In genomic region chr14:77260631-77261030, GRCh38 we compare ENCODE assay signal across 20 cellular contexts. TPM values are rescaled to one million over a fixed set of nuclear protein-coding genes. Genes with fewer than 3 reads are reported as not detected.
A peak's percentile ranks its signal among the peaks of the same experiment; 100 is the strongest.
DNase-seq lines count a peak whose midpoint lies in the region; ATAC-seq, FAIRE-seq and TF ChIP-seq lines count a peak whose summit lies in the region.
"Had no signal": no experiment of that assay in that cellular context is flagged by ENCODE, and none has a peak within 500 bp of the region (broad histone marks: within the 10 kb centered on the region; RNA-seq: fewer than 3 reads in every experiment).

No MANE protein-coding gene starts in this region.

- TF ChIP-seq EP300 in K562 (IDR thresholded peaks at IDR 0.05; ENCODE audit: low read length): no peak

- H3K79me2 ChIP-seq in K562 (ENCODE audit: control insufficient read depth, insufficient read depth, low read length) (no peaks in the 10 kb centered on the region), osteoblast (ENCODE audit: insufficient read depth, low read length) (no peaks in the 10 kb centered on the region)

- POLR2A ChIA-PET in K562 (lab: Yijun Ruan, JAX): no interaction called here

- 0% methylated on average over 6 of the region's 10 CpGs for WGBS in K562 (ENCODE audit: insufficient coverage, low coverage, missing lambda C conversion rate)

- TF ChIP-seq POLR2A in K562 (conservative IDR thresholded peaks at IDR 0.05): no peak

- H3K27ac ChIP-seq in K562 (ENCODE audit: extremely low read depth, low read depth, low read length) (no peak overlapping the region), osteoblast (ENCODE audit: low read depth, low read length) (no peak overlapping the region), ascending aorta (no peak overlapping the region)
- H3K27ac ChIP-seq: breast epithelium had no signal

- H3K4me2 ChIP-seq in K562 (ENCODE audit: insufficient read depth, low read length) (no peak overlapping the region), osteoblast (ENCODE audit: insufficient read depth, low read length) (no peak overlapping the region)

- H4K20me1 ChIP-seq in K562 (replicated peaks; ENCODE audit: control insufficient read depth, insufficient read depth, low read length): no peaks in the 10 kb centered on the region; the same call in 1 of the 2 replicates
- no peaks in the 10 kb centered on the region for H4K20me1 ChIP-seq in osteoblast (ENCODE audit: insufficient read depth, low read length)

- no TSS peak for BruUV-seq in K562 (replicated peaks; lab: Mats Ljungman, UMichigan)

- in situ Hi-C loops in G401 (cut with HindIII; ENCODE audit: low sequenced_read_pairs) (no loop called here), K562 (cut with MboI) (no loop called here)

- H3K4me3 ChIP-seq in K562 (no peak overlapping the region), osteoblast (ENCODE audit: insufficient read depth, low read length) (no peak overlapping the region), ascending aorta (no peak overlapping the region)
- H3K4me3 ChIP-seq: breast epithelium had no signal

- ATAC-seq in K562 (no peak), GM21390 (IDR thresholded peaks at IDR 0.05; ENCODE audit: unreplicated experiment) (no peak)
- ATAC-seq: Right ventricle myocardium inferior had no signal

- TF ChIP-seq RAD21 in K562 (CRISPR knock-in tag; conservative IDR thresholded peaks at IDR 0.05 in 1 of 2, IDR thresholded peaks at IDR 0.05 in 1 of 2): no peak

- H3K27me3 ChIP-seq in K562 (ENCODE audit: control insufficient read depth in 2 of 2, insufficient read depth in 2 of 2, low read length in 2 of 2) (peaks cover 2 to 67% of the 10 kb centered on the region in 2 experiments; a peak in 4 of 5 replicates), osteoblast (ENCODE audit: insufficient read depth, low read length) (peaks cover 3% of the 10 kb centered on the region), ascending aorta (no peaks in the 10 kb centered on the region)
- H3K27me3 ChIP-seq: breast epithelium had no signal

- H3K36me3 ChIP-seq in K562 (ENCODE audit: control insufficient read depth, insufficient read depth, low read length) (no peaks in the 10 kb centered on the region), osteoblast (ENCODE audit: insufficient read depth, low read length) (no peaks in the 10 kb centered on the region), ascending aorta (no peaks in the 10 kb centered on the region)
- H3K36me3 ChIP-seq: breast epithelium had no signal

- peak; percentile 69 for DNase-seq in G401 (ENCODE audit: low spot score)
- DNase-seq in NCI-H69 (lab: John Stamatoyannopoulos, UW): peak; percentile 26
- no peak for DNase-seq in K562 (ENCODE audit: extremely low read depth in 1 of 4, low spot score in 3 of 4)
- peak; percentile 65 for DNase-seq in osteoblast (ENCODE audit: insufficient read length, low spot score, missing footprints)
- DNase-seq in ascending aorta (ENCODE audit: low spot score in 2 of 2): no peak
- DNase-seq in activated CD4-positive, CD25-positive, alpha-beta regulatory T cell (lab: John Stamatoyannopoulos, UW): no peak
- DNase-seq: activated B cell treated with CpG ODN at 0.5 μM for 24 hours; activated naive CD8-positive, alpha-beta T cell treated with anti-CD3 and anti-CD28 coated beads, Interleukin-2, amount 10 ng/mL, durations not matched to agents 7 days and 5 days; NCI-H1105 treated with DMSO at 0.1 percent for 48 hours; NCI-H2171; NCI-H82; stimulated activated CD4-positive, alpha-beta T cell treated with anti-CD3 and anti-CD28 coated beads, Interleukin-1b, Interleukin-23, amount 100 ng/mL, for 48 hours had no signal

- H3K9me1 ChIP-seq in K562 (ENCODE audit: control insufficient read depth, insufficient read depth, low read length): no peaks in the 10 kb centered on the region

- H2AFZ ChIP-seq in K562 (ENCODE audit: low read depth, low read length): no peak overlapping the region
- no peak overlapping the region for H2AFZ ChIP-seq in osteoblast (ENCODE audit: low read length)

- CTCF ChIA-PET in K562 (lab: Yijun Ruan, JAX; ENCODE audit: low intra/inter-chr PET ratio): no interaction called here

- no peak overlapping the region for H3K9ac ChIP-seq in K562 (ENCODE audit: insufficient read depth in 1 of 2, low read depth in 2 of 2, low read length in 2 of 2)

- H3K9me3 ChIP-seq in K562 (replicated peaks; ENCODE audit: control insufficient read depth, insufficient read depth, low read depth, low read length) (no peaks in the 10 kb centered on the region), osteoblast (ENCODE audit: low read depth, low read length) (no peaks in the 10 kb centered on the region), ascending aorta (no peaks in the 10 kb centered on the region)
- H3K9me3 ChIP-seq: breast epithelium had no signal

- no peaks in the 10 kb centered on the region for H3K4me1 ChIP-seq in K562 (replicated peaks in 1 of 2; ENCODE audit: control insufficient read depth in 2 of 2, insufficient read depth in 2 of 2, low read length in 2 of 2)
- H3K4me1 ChIP-seq in osteoblast (ENCODE audit: insufficient read depth, low read length): no peaks in the 10 kb centered on the region
- H3K4me1 ChIP-seq in ascending aorta: no peaks in the 10 kb centered on the region
- H3K4me1 ChIP-seq: breast epithelium had no signal

- TF ChIP-seq CTCF in K562 (IDR thresholded peaks at IDR 0.05 in 2 of 3, conservative IDR thresholded peaks at IDR 0.05 in 1 of 3; ENCODE audit: insufficient read depth in 2 of 3, low read depth in 1 of 3, low read length in 3 of 3) (no peak), osteoblast (IDR thresholded peaks at IDR 0.05; ENCODE audit: extremely low read depth, low read depth, low read length) (no peak), ascending aorta (IDR thresholded peaks at IDR 0.05) (no peak)

- no peak for FAIRE-seq in K562 (lab: Jason Lieb, UNC)
- FAIRE-seq: G401.6 had no signal

- intact Hi-C loops in K562 (cut with micrococcal nuclease) (no loop called here), ascending aorta (cut with DNase I) (no loop called here)

TF ChIP-seq in K562, 482 proteins besides CTCF, POLR2A, EP300 and RAD21:
- TF ChIP-seq MEF2D (tag; conservative IDR thresholded peaks at IDR 0.05; ENCODE audit: low read depth): no peak
- TF ChIP-seq, protein P1, sequence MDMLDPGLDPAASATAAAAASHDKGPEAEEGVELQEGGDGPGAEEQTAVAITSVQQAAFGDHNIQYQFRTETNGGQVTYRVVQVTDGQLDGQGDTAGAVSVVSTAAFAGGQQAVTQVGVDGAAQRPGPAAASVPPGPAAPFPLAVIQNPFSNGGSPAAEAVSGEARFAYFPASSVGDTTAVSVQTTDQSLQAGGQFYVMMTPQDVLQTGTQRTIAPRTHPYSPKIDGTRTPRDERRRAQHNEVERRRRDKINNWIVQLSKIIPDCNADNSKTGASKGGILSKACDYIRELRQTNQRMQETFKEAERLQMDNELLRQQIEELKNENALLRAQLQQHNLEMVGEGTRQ (CRISPR knock-in tag; IDR thresholded peaks at IDR 0.05): peak; percentile 26
TF ChIP-seq in K562: peak in this region for 1.

RNA-seq across cellular contexts. Expression of gene NGB, which starts 10.4 kb away (rescaled TPM):
- not detected in 2 replicates for total RNA-seq in G401 (2014; rRNA removed; shearing (Covaris generic))
- not detected in 2 replicates for total RNA-seq in K562 (2011; cell fraction: chromatin; rRNA removed; ENCODE audit: low replicate concordance)
- total RNA-seq in K562 (2011; cell fraction: nucleolus; rRNA removed): not detected in 2 replicates
- total RNA-seq in K562 (2011; cell fraction: nucleoplasm; rRNA removed): not detected in 2 replicates
- total RNA-seq in K562 (2014; rRNA removed): not detected in 2 replicates
- total RNA-seq in K562 (2014; rRNA removed; fragmentation: Illumina TruSeq; extraction: Trizol): not detected in 2 replicates
- total RNA-seq in K562 (2015; rRNA removed; fragmentation: Illumina TruSeq; extraction: Trizol): not detected in 2 replicates
- total RNA-seq in K562 (2021): not detected in 2 replicates
- polyA plus RNA-seq in K562 (2011; rRNA removed): not detected in 2 replicates
- polyA plus RNA-seq in K562 (2011; cell fraction: cytosol; rRNA removed): not detected in 2 replicates
- polyA plus RNA-seq in K562 (2011; cell fraction: nucleus; rRNA removed): not detected in 2 replicates
- polyA plus RNA-seq in K562 (2012): not detected in 2 replicates
- not detected in 2 replicates for polyA plus RNA-seq in K562 (2014; fragmentation: Illumina TruSeq; extraction: Trizol)
- polyA plus RNA-seq in K562 (2014; fragmentation: Nextera tagmentation; extraction: Ambion mirVana): not detected
- not detected in 2 replicates for polyA plus RNA-seq in K562 (2014; rRNA removed)
- not detected in 2 replicates for polyA minus RNA-seq in K562 (2011; rRNA and poly(A)+ RNA removed)
- polyA minus RNA-seq in K562 (2011; cell fraction: cytosol; rRNA and poly(A)+ RNA removed): not detected in 2 replicates
- not detected in 2 replicates for polyA minus RNA-seq in K562 (2011; cell fraction: nucleus; rRNA and poly(A)+ RNA removed)
- not detected in 2 replicates for total RNA-seq in osteoblast
- not detected for total RNA-seq in ascending aorta
- total RNA-seq: activated B cell treated with CpG ODN at 0.5 μM for 24 hours; activated CD8-positive, alpha-beta memory T cell treated with anti-CD3 and anti-CD28 coated beads for 36 hours; activated naive CD8-positive, alpha-beta T cell treated with anti-CD3 and anti-CD28 coated beads, Interleukin-2, amount 10 ng/mL, durations not matched to agents 7 days and 5 days; breast epithelium; glomerular endothelial cell; lower leg skin; osteocyte; Right ventricle myocardium inferior had no signal

Comparison
In these comparisons a context has a peak if more than half of its experiments do, and no peak if none do; other contexts are left out.
1. DNase-seq: peak in G401 (single experiment), NCI-H69 (single experiment) and osteoblast (single experiment); none in K562 (0 of 4), ascending aorta (0 of 2) and activated CD4-positive, CD25-positive, alpha-beta regulatory T cell (0 of 4).